In the genomic region with DNA sequence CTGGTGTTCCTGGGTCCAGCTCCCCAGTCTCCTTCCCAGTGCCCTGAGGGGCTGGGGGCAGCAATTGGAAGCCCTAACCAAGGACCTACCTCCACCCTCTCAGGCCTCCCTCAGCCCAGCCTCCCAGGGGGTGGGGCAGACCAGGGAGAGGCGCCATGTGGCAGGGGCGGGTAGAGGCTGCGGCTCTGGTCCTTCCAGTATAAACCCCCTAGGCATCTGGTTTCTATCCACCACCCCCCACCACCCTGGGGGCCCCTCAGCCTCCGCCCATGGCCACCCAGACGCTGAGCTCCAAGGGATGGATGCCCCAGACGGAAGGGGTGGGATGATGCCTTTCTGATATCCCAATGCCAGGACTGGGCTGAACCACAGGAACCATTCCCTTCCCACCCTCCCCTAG, we compare ENCODE assay signal across 22 cellular contexts. TPM values are rescaled to one million over a fixed set of nuclear protein-coding genes. Genes with fewer than 3 reads are reported as not detected.
A peak's percentile ranks its signal among the peaks of the same experiment; 100 is the strongest.
DNase-seq lines count a peak whose midpoint lies in the region; ATAC-seq and TF ChIP-seq lines count a peak whose summit lies in the region.
"Had no signal": no experiment of that assay in that cellular context is flagged by ENCODE, and none has a peak within 500 bp of the region (broad histone marks: within the 10 kb centered on the region; RNA-seq: fewer than 3 reads in every experiment).

No MANE protein-coding gene starts in this region.

- H2AK5ac ChIP-seq in IMR-90 (ENCODE audit: low read depth, low read length) = no peak overlapping the region

- dilution Hi-C loops in IMR-90 (cut with HindIII; ENCODE audit: low sequenced_read_pairs, unreplicated experiment) = no loop called here

- H3K56ac ChIP-seq in IMR-90 (ENCODE audit: extremely low read depth, insufficient read depth, low read length) = no peak overlapping the region

- no peak overlapping the region for H2BK15ac ChIP-seq in IMR-90 (ENCODE audit: low read depth, low read length)

- H2BK120ac ChIP-seq in IMR-90 (ENCODE audit: low read depth, low read length) = no peak overlapping the region

- H3K4me3 Mint-ChIP-seq in stimulated activated effector memory CD8-positive, alpha-beta T cell treated with anti-CD3 and anti-CD28 coated beads, Interleukin-12 subunit alpha, Interleukin-12 subunit beta, amount 100 ng/mL, for 72 hours = no peak overlapping the region
- H3K4me3 Mint-ChIP-seq: CD4-positive, alpha-beta memory T cell; T-cell had no signal

- H3K4me2 ChIP-seq in IMR-90 (ENCODE audit: low read depth, low read length) (no peak overlapping the region), osteoblast (ENCODE audit: insufficient read depth, low read length) (no peak overlapping the region)
- H3K4me2 ChIP-seq: PC-9 had no signal

- H3K9ac ChIP-seq in IMR-90 (ENCODE audit: low read depth, low read length) = no peak overlapping the region
- H3K9ac ChIP-seq: BLaER1 had no signal

- peaks cover 4% of the 10 kb centered on the region; the same call in 1 of the 2 replicates for H3K9me1 ChIP-seq in IMR-90 (ENCODE audit: insufficient read depth, low read length)

- H3K23ac ChIP-seq in IMR-90 (ENCODE audit: low read depth, low read length) = no peak overlapping the region

- no peak overlapping the region for H4K8ac ChIP-seq in IMR-90 (ENCODE audit: low read depth in 2 of 2, low read length in 2 of 2)

- TF ChIP-seq RAD21 in IMR-90 (IDR thresholded peaks at IDR 0.05; ENCODE audit: low read length) = no peak

- H3K4me1 Mint-ChIP-seq in stimulated activated effector memory CD8-positive, alpha-beta T cell treated with anti-CD3 and anti-CD28 coated beads, Interleukin-12 subunit alpha, Interleukin-12 subunit beta, amount 100 ng/mL, for 72 hours = peaks cover 28% of the 10 kb centered on the region

- H3K9me3 ChIP-seq in IMR-90 (ENCODE audit: control insufficient read depth, insufficient read depth, low read length) (no peaks in the 10 kb centered on the region), osteoblast (ENCODE audit: low read depth, low read length) (no peaks in the 10 kb centered on the region)
- H3K9me3 ChIP-seq: BLaER1, Caco-2, MG63 had no signal

- no peak overlapping the region for H3K14ac ChIP-seq in IMR-90 (replicated peaks; ENCODE audit: low read depth, low read length)

- no peak for TF ChIP-seq CTCF in GM20000 (IDR thresholded peaks at IDR 0.05; ENCODE audit: extremely low read depth, missing control alignments)
- no peak for TF ChIP-seq CTCF in IMR-90 (conservative IDR thresholded peaks at IDR 0.05; ENCODE audit: low read depth, low read length)
- TF ChIP-seq CTCF in osteoblast (IDR thresholded peaks at IDR 0.05; ENCODE audit: extremely low read depth, low read depth, low read length) = no peak

- DNase-seq in GM20000 (ENCODE audit: low spot score) (peak; percentile 9), IMR-90 (no peak), amniotic epithelial cell (ENCODE audit: low read depth) (peak; percentile 40), osteoblast (ENCODE audit: insufficient read length, low spot score, missing footprints) (peak; percentile 70), midbrain (lab: John Stamatoyannopoulos, UW) (no peak), DMS114 treated with DMSO at 0.1 percent for 48 hours (lab: John Stamatoyannopoulos, UW; ENCODE audit: unreplicated experiment) (no peak)
- DNase-seq in stimulated activated effector memory CD8-positive, alpha-beta T cell treated with anti-CD3 and anti-CD28 coated beads, Interleukin-12 subunit alpha, Interleukin-12 subunit beta, amount 100 ng/mL, for 72 hours (ENCODE audit: low spot score in 2 of 2) = no peak
- DNase-seq: Caco-2; CD4-positive, alpha-beta memory T cell; DMS153; GOT3; MG63; NCI-H1417 treated with DMSO at 0.1 percent for 48 hours; NCI-H187; NCI-H446; NCI-H526 treated with DMSO at 0.1 percent for 48 hours; PC-9; RPMI8226; SHP77; T-cell had no signal

- H3K27ac ChIP-seq in IMR-90 (ENCODE audit: insufficient read depth, low read length) (no peak overlapping the region), osteoblast (ENCODE audit: low read depth, low read length) (no peak overlapping the region)
- H3K27ac ChIP-seq: BLaER1, PC-9 had no signal

- H2BK5ac ChIP-seq in IMR-90 (ENCODE audit: low read depth, low read length, poor library complexity, severe bottlenecking) = no peak overlapping the region

- peaks cover 4% of the 10 kb centered on the region for H3K36me3 Mint-ChIP-seq in stimulated activated effector memory CD8-positive, alpha-beta T cell treated with anti-CD3 and anti-CD28 coated beads, Interleukin-12 subunit alpha, Interleukin-12 subunit beta, amount 100 ng/mL, for 72 hours
- H3K36me3 Mint-ChIP-seq: CD4-positive, alpha-beta memory T cell; T-cell had no signal

- H4K5ac ChIP-seq in IMR-90 (ENCODE audit: low read depth, low read length) = no peak overlapping the region

- H3K79me1 ChIP-seq in IMR-90 (ENCODE audit: low read depth in 1 of 2, low read length in 2 of 2) = no peaks in the 10 kb centered on the region

- H3K27me3 ChIP-seq in IMR-90 (ENCODE audit: control insufficient read depth, insufficient read depth, low read length) (peaks cover 66% of the 10 kb centered on the region), osteoblast (ENCODE audit: insufficient read depth, low read length) (peaks cover 40% of the 10 kb centered on the region)

- H2AFZ ChIP-seq in IMR-90 (replicated peaks; ENCODE audit: low read length, poor library complexity) (no peak overlapping the region), osteoblast (ENCODE audit: low read length) (no peak overlapping the region)
- H2AFZ ChIP-seq: PC-9 had no signal

- WGBS in IMR-90 (ENCODE audit: extremely low coverage in 2 of 2, insufficient read length in 1 of 2), 2 experiments = no CpG with 5 or more reads among the region's 6 CpGs

- TF ChIP-seq POLR2A in IMR-90 (IDR thresholded peaks at IDR 0.05; ENCODE audit: low read depth, low read length) = no peak

- H3K27ac Mint-ChIP-seq in stimulated activated effector memory CD8-positive, alpha-beta T cell treated with anti-CD3 and anti-CD28 coated beads, Interleukin-12 subunit alpha, Interleukin-12 subunit beta, amount 100 ng/mL, for 72 hours = no peak overlapping the region
- H3K27ac Mint-ChIP-seq: T-cell had no signal

- no peak overlapping the region for H3K4ac ChIP-seq in IMR-90 (ENCODE audit: low read depth, low read length)

- H3K9me3 Mint-ChIP-seq in stimulated activated effector memory CD8-positive, alpha-beta T cell treated with anti-CD3 and anti-CD28 coated beads, Interleukin-12 subunit alpha, Interleukin-12 subunit beta, amount 100 ng/mL, for 72 hours = no peaks in the 10 kb centered on the region
- H3K9me3 Mint-ChIP-seq: T-cell had no signal

- H3K4me1 ChIP-seq in IMR-90 (ENCODE audit: control insufficient read depth, insufficient read depth, low read length) = no peaks in the 10 kb centered on the region
- H3K4me1 ChIP-seq in osteoblast (ENCODE audit: insufficient read depth, low read length) = no peaks in the 10 kb centered on the region

- H3K36me3 ChIP-seq in IMR-90 (ENCODE audit: control insufficient read depth, insufficient read depth, low read length) (no peaks in the 10 kb centered on the region), osteoblast (ENCODE audit: insufficient read depth, low read length) (no peaks in the 10 kb centered on the region)
- H3K36me3 ChIP-seq: BLaER1, MG63 had no signal

- H3K4me3 ChIP-seq in IMR-90 (ENCODE audit: insufficient read depth, low read depth, low read length) = no peak overlapping the region
- no peak overlapping the region for H3K4me3 ChIP-seq in osteoblast (ENCODE audit: insufficient read depth, low read length)
- H3K4me3 ChIP-seq: BLaER1, MG63, PC-9 had no signal

- no peak overlapping the region for H3K18ac ChIP-seq in IMR-90 (ENCODE audit: low read depth, low read length)

- H4K91ac ChIP-seq in IMR-90 (ENCODE audit: insufficient read depth, low read depth, low read length) = no peak overlapping the region

- no peak overlapping the region for H2AK9ac ChIP-seq in IMR-90 (replicated peaks; ENCODE audit: low read depth, low read length, poor library complexity)

- H3K79me2 ChIP-seq in osteoblast (ENCODE audit: insufficient read depth, low read length) = no peaks in the 10 kb centered on the region

- H4K20me1 ChIP-seq in IMR-90 (ENCODE audit: insufficient read depth, low read length) = no peaks in the 10 kb centered on the region
- no peaks in the 10 kb centered on the region for H4K20me1 ChIP-seq in osteoblast (ENCODE audit: insufficient read depth, low read length)
- H4K20me1 ChIP-seq: BLaER1 had no signal

- intact Hi-C loops in IMR-90 (cut with micrococcal nuclease) = no loop called here

- BruUV-seq in IMR-90 (replicated peaks; lab: Mats Ljungman, UMichigan) = no TSS peak

- H2BK20ac ChIP-seq in IMR-90 (ENCODE audit: low read depth, low read length) = no peak overlapping the region

- in situ Hi-C loops in IMR-90 (cut with MboI; ENCODE audit: low sequenced_read_pairs) = no loop called here

- CTCF ChIA-PET in IMR-90 (lab: Yijun Ruan, JAX) = no interaction called here

- POLR2A ChIA-PET in IMR-90 (lab: Charles Lee; ENCODE audit: unreplicated experiment) = no interaction called here

- peak; percentile 32; the same call in 1 of the 2 replicates for ATAC-seq in IMR-90 (ENCODE audit: low read depth)
- ATAC-seq in stimulated activated effector memory CD8-positive, alpha-beta T cell treated with anti-CD3 and anti-CD28 coated beads, Interleukin-12 subunit alpha, Interleukin-12 subunit beta, amount 100 ng/mL, for 72 hours = no peak
- ATAC-seq: T-cell had no signal

RNA-seq across cellular contexts. Expression of a gene that starts 2.8 kb away (rescaled TPM):
- total RNA-seq in IMR-90 (2012; rRNA removed) (not detected in 2 replicates), osteoblast (not detected in 2 replicates)
- polyA plus RNA-seq in IMR-90 (2012; rRNA removed) = not detected in 2 replicates
- not detected in 2 replicates for polyA plus RNA-seq in IMR-90 (2012; cell fraction: cytosol; rRNA removed)
- not detected in 2 replicates for polyA plus RNA-seq in IMR-90 (2012; cell fraction: nucleus; rRNA removed; ENCODE audit: low replicate concordance)
- total RNA-seq: Caco-2; CD4-positive, alpha-beta memory T cell; LHCN-M2; PC-9 had no signal
- polyA plus RNA-seq: CD4-positive, alpha-beta memory T cell had no signal

RNA-seq across cellular contexts. Expression of a gene that starts 17.5 kb away (rescaled TPM):
- total RNA-seq in IMR-90 (2012; rRNA removed) = 37.5 and 44.6 TPM in 2 replicates
- polyA plus RNA-seq in IMR-90 (2012; rRNA removed) = 67.1 and 71.9 TPM in 2 replicates
- polyA plus RNA-seq in IMR-90 (2012; cell fraction: cytosol; rRNA removed) = 45.2 and 62.4 TPM in 2 replicates
- 345 TPM in 2 replicates for polyA plus RNA-seq in IMR-90 (2012; cell fraction: nucleus; rRNA removed; ENCODE audit: low replicate concordance)
- total RNA-seq in osteoblast = 37.4 and 39.8 TPM in 2 replicates

RNA-seq across cellular contexts. Expression of a gene that starts 39.4 kb away (rescaled TPM):
- total RNA-seq in IMR-90 (2012; rRNA removed) (47.2 and 49.8 TPM in 2 replicates), osteoblast (32.9 and 34.2 TPM in 2 replicates)
- 63.7 and 73.6 TPM in 2 replicates for polyA plus RNA-seq in IMR-90 (2012; rRNA removed)
- polyA plus RNA-seq in IMR-90 (2012; cell fraction: cytosol; rRNA removed) = 54.6 and 65.0 TPM in 2 replicates
- 92.8 and 136 TPM in 2 replicates for polyA plus RNA-seq in IMR-90 (2012; cell fraction: nucleus; rRNA removed; ENCODE audit: low replicate concordance)

RNA-seq across cellular contexts. Expression of a gene that starts 41.1 kb away (rescaled TPM):
- total RNA-seq in IMR-90 (2012; rRNA removed) = 45.0 and 53.6 TPM in 2 replicates
- polyA plus RNA-seq in IMR-90 (2012; rRNA removed) = 19.7 and 21.2 TPM in 2 replicates
- polyA plus RNA-seq in IMR-90 (2012; cell fraction: cytosol; rRNA removed) = 4.3 and 9.9 TPM in 2 replicates
- polyA plus RNA-seq in IMR-90 (2012; cell fraction: nucleus; rRNA removed; ENCODE audit: low replicate concordance) = 24.6 and 42.1 TPM in 2 replicates
- total RNA-seq in osteoblast = 50.3 and 56.0 TPM in 2 replicates

RNA-seq across cellular contexts. Expression of a gene that starts 43.6 kb away (rescaled TPM):
- total RNA-seq in IMR-90 (2012; rRNA removed) (764 and 1,011 TPM in 2 replicates), osteoblast (323 and 324 TPM in 2 replicates)
- 1,210 and 1,338 TPM in 2 replicates for polyA plus RNA-seq in IMR-90 (2012; rRNA removed)
- polyA plus RNA-seq in IMR-90 (2012; cell fraction: cytosol; rRNA removed) = 519 and 1,135 TPM in 2 replicates
- 360 and 1,957 TPM in 2 replicates for polyA plus RNA-seq in IMR-90 (2012; cell fraction: nucleus; rRNA removed; ENCODE audit: low replicate concordance)

Comparison
In these comparisons a context has a peak if more than half of its experiments do, and no peak if none do; other contexts are left out.
1. DNase-seq: peak in GM20000 (single experiment), amniotic epithelial cell (single experiment) and osteoblast (single experiment); none in IMR-90 (single experiment), stimulated activated effector memory CD8-positive, alpha-beta T cell treated with anti-CD3 and anti-CD28 coated beads, Interleukin-12 subunit alpha, Interleukin-12 subunit beta, amount 100 ng/mL, for 72 hours (0 of 2), midbrain (single experiment) and DMS114 treated with DMSO at 0.1 percent for 48 hours (single experiment).